ENCODE assay signal across 10 cellular contexts in genomic region chr7:100835903-100836811, GRCh38. TPM values are rescaled to one million over a fixed set of nuclear protein-coding genes. Genes with fewer than 3 reads are reported as not detected.
DNase-seq lines count a peak whose midpoint lies in the region; ATAC-seq and TF ChIP-seq lines count a peak whose summit lies in the region.
"Had no signal": no experiment of that assay in that cellular context is flagged by ENCODE, and none has a peak within 500 bp of the region (broad histone marks: within the 10 kb centered on the region; RNA-seq: fewer than 3 reads in every experiment).

No MANE protein-coding gene starts in this region.

- H3K9me3 Mint-ChIP-seq in neural crest cell (no peaks in the 10 kb centered on the region), HFFc6 (no peaks in the 10 kb centered on the region)

- no peaks in the 10 kb centered on the region for H3K79me2 ChIP-seq in PC-9 (ENCODE audit: low read depth)

- H3K27ac ChIP-seq in PC-9, result no peak overlapping the region

- intact Hi-C loops in PC-9 (cut with micrococcal nuclease; ENCODE audit: unreplicated experiment), result loop anchor here (1.0 kb wide), 1 partner anchor 9 kb away; the partner anchor contains the start of gene EPHB4

- H3K27ac Mint-ChIP-seq in neural crest cell (ENCODE audit: unreplicated experiment) (peak overlapping the region; percentile 86), HFFc6 (no peak overlapping the region)

- H3K36me3 Mint-ChIP-seq in neural crest cell (ENCODE audit: low read depth) (no peaks in the 10 kb centered on the region), HFFc6 (ENCODE audit: low read depth) (no peaks in the 10 kb centered on the region)

- DNase-seq in COR-L47 (lab: John Stamatoyannopoulos, UW), result peak; percentile 15
- DNase-seq in PC-9, result peak in 1 of 2 experiments; percentile 89
- DNase-seq in fibroblast of villous mesenchyme (ENCODE audit: low read depth), result peak; percentile 10
- no peak for DNase-seq in neural crest cell (ENCODE audit: low read depth, low spot score)
- no peak for DNase-seq in COLO829 (ENCODE audit: low spot score)
- no peak for DNase-seq in anterior cingulate cortex (lab: John Stamatoyannopoulos, UW)
- no peak for DNase-seq in HFFc6
- DNase-seq: erythroblast, NCI-H2029 treated with DMSO at 0.1 percent for 48 hours had no signal

- H3K36me3 ChIP-seq in PC-9 (ENCODE audit: low read depth), result no peaks in the 10 kb centered on the region

- CTCF ChIA-PET in PC-9 (lab: Charles Lee), result interaction anchor here (0.6 to 1.3 kb wide), 6 partner anchors 9 to 131 kb away, joined by 3 to 6 read pairs (median 4); partner anchors contain the start of genes EPHB4 and POP7

- H3K4me1 ChIP-seq in PC-9 (replicated peaks; ENCODE audit: insufficient read depth), result no peaks in the 10 kb centered on the region

- no peaks in the 10 kb centered on the region for H3K9me2 ChIP-seq in PC-9 (ENCODE audit: insufficient read depth)

- no peak overlapping the region for H3K4me2 ChIP-seq in PC-9

- H3K4me3 ChIP-seq in PC-9, result no peak overlapping the region
- no peak overlapping the region for H3K4me3 ChIP-seq in fibroblast of villous mesenchyme (ENCODE audit: low read depth, low read length)

- H3K4me3 Mint-ChIP-seq in neural crest cell (peak overlapping the region; percentile 36), HFFc6 (no peak overlapping the region)

- TF ChIP-seq CTCF in PC-9 (conservative IDR thresholded peaks at IDR 0.05), result no peak
- TF ChIP-seq CTCF in fibroblast of villous mesenchyme (IDR thresholded peaks at IDR 0.05; ENCODE audit: insufficient read depth, low read depth, low read length), result no peak
- TF ChIP-seq CTCF in neural crest cell (conservative IDR thresholded peaks at IDR 0.05), result no peak
- TF ChIP-seq CTCF in HFFc6 (IDR thresholded peaks at IDR 0.05), result no peak

- TSS peak; percentile 17 for BruUV-seq in PC-9 (replicated peaks; lab: Mats Ljungman, UMichigan)

- H3K9me3 ChIP-seq in PC-9 (ENCODE audit: insufficient read depth, low read depth), result no peaks in the 10 kb centered on the region

- POLR2A ChIA-PET in PC-9 (lab: Charles Lee; ENCODE audit: unreplicated experiment), result interaction anchor here (0.6 to 1.0 kb wide), 10 partner anchors 9 to 1370 kb away, joined by 3 to 33 read pairs (median 4); partner anchors contain the start of genes EPHB4, MOSPD3, POP7 and PPP1R35

- H3K4me1 Mint-ChIP-seq in neural crest cell (peaks cover 41% of the 10 kb centered on the region), HFFc6 (ENCODE audit: low read depth) (peaks cover 7% of the 10 kb centered on the region; the same call in 1 of the 2 replicates)

- no peaks in the 10 kb centered on the region for H4K20me1 ChIP-seq in PC-9 (ENCODE audit: insufficient read depth)

- 0 out of 2 replicates have a peak, but pooled peaks cover 3% of the 10 kb centered on the region for H3F3A ChIP-seq in PC-9 (ENCODE audit: insufficient read depth, low read depth)

- ATAC-seq in HG02623 (IDR thresholded peaks at IDR 0.05; ENCODE audit: unreplicated experiment), result no peak

- H3K27me3 ChIP-seq in PC-9 (ENCODE audit: insufficient read depth, low read depth), result no peaks in the 10 kb centered on the region

- H3K27me3 Mint-ChIP-seq in neural crest cell (ENCODE audit: low read depth), result no peaks in the 10 kb centered on the region
- H3K27me3 Mint-ChIP-seq in HFFc6 (ENCODE audit: insufficient read depth), result no peaks in the 10 kb centered on the region; the same call in 1 of the 2 replicates

- no peak overlapping the region for H2AFZ ChIP-seq in PC-9

RNA-seq across cellular contexts. Expression of gene EPHB4, which starts 8.8 kb away (rescaled TPM):
- total RNA-seq in PC-9 (2021) (79.4 and 94.6 TPM in 2 replicates), fibroblast of villous mesenchyme (44.1 and 82.0 TPM in 2 replicates), neural crest cell (80.4 and 84.5 TPM in 2 replicates)
- total RNA-seq in HFFc6 (2021; fragmentation: NEBNext Ultra II Directional; extraction: Animal tissue kit (Norgen Biotek cat#: 25700)), result 1 to 10 TPM; 3.8 to 10.0 (median 4.6) TPM

RNA-seq across cellular contexts. Expression of gene SLC12A9, which starts 16.4 kb away (rescaled TPM):
- total RNA-seq in PC-9 (2021) (34.7 and 36.7 TPM in 2 replicates), fibroblast of villous mesenchyme (16.0 and 20.0 TPM in 2 replicates), neural crest cell (25.2 and 27.7 TPM in 2 replicates)
- 10 to 100 TPM; 19.3 to 26.2 (median 21.7) TPM for total RNA-seq in HFFc6 (2021; fragmentation: NEBNext Ultra II Directional; extraction: Animal tissue kit (Norgen Biotek cat#: 25700))

RNA-seq across cellular contexts. Expression of gene TRIP6, which starts 31.0 kb away (rescaled TPM):
- total RNA-seq in PC-9 (2021), result 89.3 and 91.4 TPM in 2 replicates
- 86.0 and 106 TPM in 2 replicates for total RNA-seq in fibroblast of villous mesenchyme
- 34.8 and 39.7 TPM in 2 replicates for total RNA-seq in neural crest cell
- 100 to 1,000 TPM; 125 to 148 (median 140) TPM for total RNA-seq in HFFc6 (2021; fragmentation: NEBNext Ultra II Directional; extraction: Animal tissue kit (Norgen Biotek cat#: 25700))

RNA-seq across cellular contexts. Expression of gene SRRT, which starts 38.7 kb away (rescaled TPM):
- total RNA-seq in PC-9 (2021) (116 and 144 TPM in 2 replicates), fibroblast of villous mesenchyme (50.1 and 50.6 TPM in 2 replicates), neural crest cell (330 and 356 TPM in 2 replicates)
- total RNA-seq in HFFc6 (2021; fragmentation: NEBNext Ultra II Directional; extraction: Animal tissue kit (Norgen Biotek cat#: 25700)), result 100 to 1,000 TPM; 111 to 154 (median 133) TPM

RNA-seq across cellular contexts. Expression of gene UFSP1, which starts 53.4 kb away (rescaled TPM):
- total RNA-seq in PC-9 (2021), result 2.7 and 2.8 TPM in 2 replicates
- 5.6 and 7.1 TPM in 2 replicates for total RNA-seq in fibroblast of villous mesenchyme
- total RNA-seq in neural crest cell, result 4.4 and 4.6 TPM in 2 replicates
- total RNA-seq in HFFc6 (2021; fragmentation: NEBNext Ultra II Directional; extraction: Animal tissue kit (Norgen Biotek cat#: 25700)), result 1 to 10 TPM; 3.2 to 3.6 (median 3.5) TPM

Comparison
In these comparisons a context has a peak if more than half of its experiments do, and no peak if none do; other contexts are left out.
1. DNase-seq: peak in COR-L47 (single experiment) and fibroblast of villous mesenchyme (single experiment); none in neural crest cell (single experiment), COLO829 (single experiment), anterior cingulate cortex (0 of 58) and HFFc6 (single experiment).